ENCODE assay signal across 18 cellular contexts in the genomic region with DNA sequence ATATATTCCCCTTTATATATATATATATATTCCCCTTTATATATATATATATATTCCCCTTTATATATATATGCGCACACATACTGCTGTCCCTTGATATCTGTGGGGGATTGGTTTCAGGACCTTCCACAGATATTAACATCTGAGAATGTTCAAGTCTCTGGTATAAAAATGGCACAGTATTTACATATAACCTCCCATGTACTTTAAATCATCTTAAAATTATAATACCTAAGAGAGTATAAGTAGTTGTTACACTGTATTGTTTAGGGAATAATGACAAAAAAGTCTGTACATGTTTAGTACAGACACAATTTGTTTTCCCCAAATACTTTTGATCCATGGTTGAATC. TPM values are rescaled to one million over a fixed set of nuclear protein-coding genes. Genes with fewer than 3 reads are reported as not detected.
DNase-seq lines count a peak whose midpoint lies in the region; ATAC-seq and TF ChIP-seq lines count a peak whose summit lies in the region.
"Had no signal": no experiment of that assay in that cellular context is flagged by ENCODE, and none has a peak within 500 bp of the region (broad histone marks: within the 10 kb centered on the region; RNA-seq: fewer than 3 reads in every experiment).

No MANE protein-coding gene starts in this region.

- H3K4me1 Mint-ChIP-seq in nephron progenitor cell, result peaks cover 17% of the 10 kb centered on the region
- H3K4me1 Mint-ChIP-seq: activated naive CD8-positive, alpha-beta T cell treated with anti-CD3 and anti-CD28 coated beads, Interleukin-2, amount 50 U/mL, for 24 hours had no signal

- H3K4me3 Mint-ChIP-seq in nephron progenitor cell, result no peak overlapping the region
- H3K4me3 Mint-ChIP-seq: activated naive CD8-positive, alpha-beta T cell treated with anti-CD3 and anti-CD28 coated beads, Interleukin-2, amount 50 U/mL, for 24 hours; CD8-positive, alpha-beta memory T cell; nephron had no signal

- no peaks in the 10 kb centered on the region for H3K9me3 ChIP-seq in MG63
- no peaks in the 10 kb centered on the region for H3K9me3 ChIP-seq in adrenal gland (replicated peaks in 1 of 3)
- H3K9me3 ChIP-seq: gastrocnemius medialis had no signal

- H3K4me3 ChIP-seq in KMS-11 (IDR thresholded peaks at IDR 0.05; ENCODE audit: insufficient read depth, low read depth, low read length), result peak overlapping the region; percentile 59
- no peak overlapping the region for H3K4me3 ChIP-seq in MG63
- H3K4me3 ChIP-seq in adrenal gland, result no peak overlapping the region
- H3K4me3 ChIP-seq: cardiac muscle cell, dorsolateral prefrontal cortex, gastrocnemius medialis had no signal

- ATAC-seq in GM18868 (IDR thresholded peaks at IDR 0.05; ENCODE audit: unreplicated experiment) (peak; percentile 21), GM21576 (IDR thresholded peaks at IDR 0.05; ENCODE audit: unreplicated experiment) (peak; percentile 33), HG03039 (IDR thresholded peaks at IDR 0.05; ENCODE audit: unreplicated experiment) (peak; percentile 18)
- ATAC-seq: activated naive CD8-positive, alpha-beta T cell treated with anti-CD3 and anti-CD28 coated beads, Interleukin-2, amount 50 U/mL, for 24 hours; HCT116 had no signal

- H3K4me2 ChIP-seq in KMS-11, result peak overlapping the region; percentile 40

- peaks cover 2% of the 10 kb centered on the region for H3K27me3 Mint-ChIP-seq in nephron progenitor cell (ENCODE audit: low read depth, poor library complexity)

- H2AFZ ChIP-seq in KMS-11 (ENCODE audit: low read depth), result no peak overlapping the region

- no peak for TF ChIP-seq CTCF in KMS-11 (conservative IDR thresholded peaks at IDR 0.05; ENCODE audit: low read depth, low read length)
- no peak for TF ChIP-seq CTCF in nephron progenitor cell (IDR thresholded peaks at IDR 0.05)
- TF ChIP-seq CTCF in adrenal gland (IDR thresholded peaks at IDR 0.05), result no peak

- H3K9me3 Mint-ChIP-seq in nephron progenitor cell, result no peaks in the 10 kb centered on the region
- H3K9me3 Mint-ChIP-seq: activated naive CD8-positive, alpha-beta T cell treated with anti-CD3 and anti-CD28 coated beads, Interleukin-2, amount 50 U/mL, for 24 hours; CD8-positive, alpha-beta memory T cell; nephron had no signal

- H3K79me2 ChIP-seq in KMS-11 (ENCODE audit: insufficient read depth, low read depth), result no peaks in the 10 kb centered on the region

- no peaks in the 10 kb centered on the region for H3K36me3 ChIP-seq in KMS-11 (ENCODE audit: insufficient read depth)
- no peaks in the 10 kb centered on the region for H3K36me3 ChIP-seq in MG63
- H3K36me3 ChIP-seq in adrenal gland (replicated peaks in 1 of 2), result no peaks in the 10 kb centered on the region
- H3K36me3 ChIP-seq: cardiac muscle cell, gastrocnemius medialis had no signal

- WGBS in adrenal gland, 4 donors, result 84 to 96% (median 91%) methylated on average over 1 of the region's 1 CpG

- no peak overlapping the region for H3K9ac ChIP-seq in KMS-11

- H4K20me1 ChIP-seq in KMS-11 (ENCODE audit: insufficient read depth), result no peaks in the 10 kb centered on the region

- no peak for TF ChIP-seq POLR2A in adrenal gland (IDR thresholded peaks at IDR 0.05)

- peaks cover 36% of the 10 kb centered on the region for H3K4me1 ChIP-seq in KMS-11 (ENCODE audit: low read depth, poor library complexity, severe bottlenecking)
- no peaks in the 10 kb centered on the region for H3K4me1 ChIP-seq in adrenal gland (replicated peaks in 1 of 2)

- intact Hi-C loops in adrenal gland (cut with DNase I), result no loop called here

- no peak overlapping the region for H3K27ac Mint-ChIP-seq in nephron progenitor cell
- H3K27ac Mint-ChIP-seq: activated naive CD8-positive, alpha-beta T cell treated with anti-CD3 and anti-CD28 coated beads, Interleukin-2, amount 50 U/mL, for 24 hours; CD8-positive, alpha-beta memory T cell; nephron had no signal

- peak overlapping the region; percentile 14; the same call in 1 of the 2 replicates for H3K27ac ChIP-seq in KMS-11
- H3K27ac ChIP-seq in adrenal gland, result no peak overlapping the region
- H3K27ac ChIP-seq: cardiac muscle cell, dorsolateral prefrontal cortex had no signal

- H3K27me3 ChIP-seq in KMS-11 (ENCODE audit: insufficient read depth, low read depth) (no peaks in the 10 kb centered on the region), MG63 (peaks cover 3% of the 10 kb centered on the region), adrenal gland (peaks cover 18% of the 10 kb centered on the region)
- H3K27me3 ChIP-seq: gastrocnemius medialis had no signal

- H3K36me3 Mint-ChIP-seq in nephron progenitor cell (ENCODE audit: low read depth), result peaks cover 7% of the 10 kb centered on the region
- H3K36me3 Mint-ChIP-seq: CD8-positive, alpha-beta memory T cell had no signal

- DNase-seq in MV-4-11 (lab: John Stamatoyannopoulos, UW) (no peak), MG63 (no peak), nephron progenitor cell (no peak), adrenal gland (no peak)
- DNase-seq: activated CD4-positive, CD25-positive, alpha-beta regulatory T cell treated with anti-CD3 and anti-CD28 coated beads, Interleukin-2, amount 50 U/mL, for 72 hours; activated naive CD8-positive, alpha-beta T cell treated with anti-CD3 and anti-CD28 coated beads, Interleukin-2, amount 50 U/mL, for 24 hours; CD8-positive, alpha-beta memory T cell; dorsolateral prefrontal cortex; erythroblast; gastrocnemius medialis; stimulated activated CD4-positive, alpha-beta T cell treated with anti-CD3 and anti-CD28 coated beads, Interleukin-4, amount 100 ng/mL, for 24 hours had no signal

RNA-seq across cellular contexts. Expression of a gene that starts 45.8 kb away (rescaled TPM):
- not detected in 2 replicates for total RNA-seq in MG63 (2014; rRNA removed; shearing (Covaris generic); ENCODE audit: low replicate concordance)
- 10 to 100 TPM in 1 of 8 donors, 1 to 10 TPM in 3, under 1 TPM in 4; 0.46 to 17.3 (median 1.0) TPM for total RNA-seq in adrenal gland
- under 1 TPM; 0.40 to 0.93 (median 0.40) TPM for polyA plus RNA-seq in adrenal gland
- total RNA-seq: CD8-positive, alpha-beta memory T cell had no signal
- polyA plus RNA-seq: cardiac muscle cell; CD8-positive, alpha-beta memory T cell had no signal
